ENCODE assay signal across 8 cellular contexts in genomic region chrX:20266810-20267598, GRCh38. TPM values are rescaled to one million over a fixed set of nuclear protein-coding genes. Genes with fewer than 3 reads are reported as not detected.
DNase-seq lines count a peak whose midpoint lies in the region; ATAC-seq and TF ChIP-seq lines count a peak whose summit lies in the region.

RPS6KA3 (minus strand) TSS chrX:20266909; CDS start chrX:20266632, 277 bp downstream.

- H3K4me1 Mint-ChIP-seq in activated T-cell treated with anti-CD3 and anti-CD28 coated beads, Interleukin-2, amount 50 U/mL, for 24 hours (ENCODE audit: low read depth), result peaks cover 18% of the 10 kb centered on the region

- ATAC-seq in GM21529 (IDR thresholded peaks at IDR 0.05; ENCODE audit: unreplicated experiment), result peak; percentile 78

- no peaks in the 10 kb centered on the region for H3K36me3 ChIP-seq in PC-9 (ENCODE audit: low read depth)
- H3K36me3 ChIP-seq in esophagus (ENCODE audit: control insufficient read depth in 2 of 2, insufficient read depth in 2 of 2, low read length in 1 of 2), result no peaks in the 10 kb centered on the region
- H3K36me3 ChIP-seq in muscle layer of colon (ENCODE audit: insufficient read depth, low read length), result no peaks in the 10 kb centered on the region

- DNase-seq in DMS153 (lab: John Stamatoyannopoulos, UW) (peak; percentile 84), PC-9 (peak; percentile 68 to 89)
- peak; percentile 77 for DNase-seq in Jurkat, Clone E6-1 (ENCODE audit: low read depth, low spot score)
- DNase-seq in activated T-cell treated with anti-CD3 and anti-CD28 coated beads, Interleukin-2, amount 50 U/mL, for 24 hours, result peak; percentile 91
- peak; percentile 78 for DNase-seq in stimulated activated CD8-positive, alpha-beta memory T cell treated with anti-CD3 and anti-CD28 coated beads, Interleukin-7, amount 100 ng/mL, for 1 hour (ENCODE audit: low read depth in 2 of 2)

- TSS peak; percentile 75 for BruUV-seq in PC-9 (replicated peaks; lab: Mats Ljungman, UMichigan)

- POLR2A ChIA-PET in PC-9 (lab: Charles Lee; ENCODE audit: unreplicated experiment), result no interaction called here

- peak within 1 kb of the TSS; percentile 66 for H3K4me3 ChIP-seq in Jurkat, Clone E6-1 (ENCODE audit: low read length)
- H3K4me3 ChIP-seq in PC-9 (peak within 1 kb of the TSS; percentile 61), esophagus (ENCODE audit: low read depth in 1 of 2, low read length in 2 of 2) (peak within 1 kb of the TSS; percentile 60 to 63), muscle layer of colon (ENCODE audit: low read depth in 1 of 2, low read length in 2 of 2) (peak within 1 kb of the TSS; percentile 55 to 68)

- peaks cover 37% of the 10 kb centered on the region for H3K4me1 ChIP-seq in PC-9 (replicated peaks; ENCODE audit: insufficient read depth)
- no peaks in the 10 kb centered on the region for H3K4me1 ChIP-seq in esophagus (ENCODE audit: control insufficient read depth in 2 of 2, insufficient read depth in 2 of 2, low read length in 1 of 2)
- H3K4me1 ChIP-seq in muscle layer of colon (ENCODE audit: insufficient read depth, low read length), result no peaks in the 10 kb centered on the region

- CTCF ChIA-PET in PC-9 (lab: Charles Lee), result no interaction called here

- peak within 1 kb of the TSS; percentile 69 for H3K27ac ChIP-seq in PC-9
- peak within 1 kb of the TSS; percentile 86 to 92 for H3K27ac ChIP-seq in esophagus (ENCODE audit: low read depth in 2 of 2, low read length in 1 of 2)
- peak within 1 kb of the TSS; percentile 81 for H3K27ac ChIP-seq in muscle layer of colon (ENCODE audit: low read depth, low read length)

- no peaks in the 10 kb centered on the region for H3K9me3 Mint-ChIP-seq in activated T-cell treated with anti-CD3 and anti-CD28 coated beads, Interleukin-2, amount 50 U/mL, for 24 hours

- TF ChIP-seq CTCF in PC-9 (conservative IDR thresholded peaks at IDR 0.05), result no peak

- H3K4me2 ChIP-seq in PC-9, result peak within 1 kb of the TSS; percentile 73

- H3K79me2 ChIP-seq in PC-9 (ENCODE audit: low read depth), result peaks cover 43% of the 10 kb centered on the region

- H3F3A ChIP-seq in PC-9 (ENCODE audit: insufficient read depth, low read depth), result peaks cover 11% of the 10 kb centered on the region; the same call in 1 of the 2 replicates

- H3K9me3 ChIP-seq in PC-9 (ENCODE audit: insufficient read depth, low read depth) (no peaks in the 10 kb centered on the region), esophagus (ENCODE audit: control insufficient read depth in 2 of 2, insufficient read depth in 1 of 2, low read depth in 1 of 2, low read length in 1 of 2) (no peaks in the 10 kb centered on the region), muscle layer of colon (ENCODE audit: low read length) (no peaks in the 10 kb centered on the region)

- H4K20me1 ChIP-seq in PC-9 (ENCODE audit: insufficient read depth), result no peaks in the 10 kb centered on the region

- H3K4me3 Mint-ChIP-seq in activated T-cell treated with anti-CD3 and anti-CD28 coated beads, Interleukin-2, amount 50 U/mL, for 24 hours, result peak within 1 kb of the TSS; percentile 85

- H2AFZ ChIP-seq in PC-9, result peak within 1 kb of the TSS; percentile 82

- no peaks in the 10 kb centered on the region for H3K9me2 ChIP-seq in PC-9 (ENCODE audit: insufficient read depth)

- peak within 1 kb of the TSS; percentile 45 for H3K9ac ChIP-seq in muscle layer of colon (ENCODE audit: low read length)

- H3K27ac Mint-ChIP-seq in activated T-cell treated with anti-CD3 and anti-CD28 coated beads, Interleukin-2, amount 50 U/mL, for 24 hours, result peak within 1 kb of the TSS; percentile 97

- no peaks in the 10 kb centered on the region for H3K27me3 ChIP-seq in PC-9 (ENCODE audit: insufficient read depth, low read depth)
- H3K27me3 ChIP-seq in esophagus (ENCODE audit: control insufficient read depth in 1 of 2, insufficient read depth in 2 of 2, low read length in 2 of 2), result no peaks in the 10 kb centered on the region
- peaks cover 0 to 11% of the 10 kb centered on the region in 2 donors for H3K27me3 ChIP-seq in muscle layer of colon (ENCODE audit: control insufficient read depth in 1 of 2, insufficient read depth in 2 of 2, low read length in 2 of 2)

- 1 to 29% methylated on average over 55 to 76 of the region's 77 CpGs for WGBS in esophagus, 2 donors

- peaks cover 10% of the 10 kb centered on the region for H3K36me3 Mint-ChIP-seq in activated T-cell treated with anti-CD3 and anti-CD28 coated beads, Interleukin-2, amount 50 U/mL, for 24 hours (ENCODE audit: low read depth)

- intact Hi-C loops in PC-9 (cut with micrococcal nuclease; ENCODE audit: unreplicated experiment), result loop anchor here (1.0 to 5.0 kb wide), 3 partner anchors 125 to 250 kb away; partner anchors contain the start of gene EIF1AX

- H3K27me3 Mint-ChIP-seq in activated T-cell treated with anti-CD3 and anti-CD28 coated beads, Interleukin-2, amount 50 U/mL, for 24 hours, result peaks cover 12% of the 10 kb centered on the region

RNA-seq across cellular contexts. Expression of gene RPS6KA3, which starts in this region (rescaled TPM):
- polyA plus RNA-seq in Jurkat, Clone E6-1 (2012; ENCODE audit: insufficient read depth, insufficient read length), result 25.1 TPM
- 45.3 and 51.4 TPM in 2 replicates for total RNA-seq in PC-9 (2021)
- polyA plus RNA-seq in esophagus, result 1 to 10 TPM; 4.9 to 8.4 TPM

Comparison
In these comparisons a context has a peak if more than half of its experiments do, and no peak if none do; other contexts are left out.
1. Peak in every context shown above with its lines: DNase-seq, ATAC-seq, H3K4me3 ChIP-seq and H3K27ac ChIP-seq.